In the genomic region with DNA sequence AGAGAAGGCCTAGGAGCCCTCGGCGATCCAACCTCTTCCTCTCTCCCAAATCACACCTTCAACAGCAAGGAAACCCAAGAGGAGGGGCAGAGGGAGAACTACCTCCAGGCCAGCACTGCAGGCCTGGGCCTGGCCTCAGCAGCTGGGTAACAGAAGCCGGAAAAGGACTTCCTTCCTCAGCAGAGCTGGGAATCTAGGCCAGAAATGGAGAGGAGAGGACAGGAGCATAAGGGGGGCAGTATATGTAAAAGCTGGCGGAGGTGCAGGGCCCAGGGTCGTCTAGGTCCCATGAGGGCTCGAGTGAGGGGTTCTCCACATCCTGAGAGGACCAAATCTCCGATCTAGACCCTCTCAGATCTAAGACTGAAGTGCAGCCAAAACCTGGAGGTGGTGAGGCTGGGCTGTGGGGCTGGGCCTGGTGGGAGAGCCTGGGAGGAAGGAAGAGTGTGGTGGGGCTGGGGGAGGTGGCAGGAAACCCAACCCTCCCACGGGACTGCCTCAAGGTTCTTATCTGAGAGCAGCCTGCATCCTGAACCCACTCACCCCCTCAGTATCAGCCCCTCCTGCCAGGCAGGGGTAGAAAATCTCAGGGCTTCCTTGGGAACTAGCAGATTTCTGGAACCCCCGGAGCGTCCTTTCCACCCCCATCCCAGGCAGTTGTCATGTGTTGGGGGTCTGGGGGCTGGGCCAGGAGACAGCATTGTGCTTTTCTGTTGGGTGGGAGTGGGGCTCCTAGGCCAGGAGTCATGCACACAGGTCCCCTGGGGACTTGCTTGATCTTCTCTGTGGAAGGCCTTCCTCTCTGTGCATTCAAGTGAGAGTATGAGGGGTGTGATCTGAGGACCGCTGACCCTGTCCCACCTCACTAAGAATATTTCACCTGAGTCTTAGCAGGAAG, we compare ENCODE assay signal across 9 cellular contexts. TPM values are rescaled to one million over a fixed set of nuclear protein-coding genes. Genes with fewer than 3 reads are reported as not detected.
DNase-seq lines count a peak whose midpoint lies in the region; ATAC-seq, FAIRE-seq and TF ChIP-seq lines count a peak whose summit lies in the region.
"Had no signal": no experiment of that assay in that cellular context is flagged by ENCODE, and none has a peak within 500 bp of the region (broad histone marks: within the 10 kb centered on the region; RNA-seq: fewer than 3 reads in every experiment).

No MANE protein-coding gene starts in this region.

- H3K4me1 ChIP-seq in upper lobe of right lung, result peaks cover 58% of the 10 kb centered on the region

- H3K9me3 ChIP-seq in upper lobe of right lung, result no peaks in the 10 kb centered on the region

- H3K9me3 Mint-ChIP-seq in activated CD4-positive, alpha-beta T cell treated with anti-CD3 and anti-CD28 coated beads, Interleukin-2, amount 10 ng/mL, durations not matched to agents 7 days and 5 days, result no peaks in the 10 kb centered on the region

- no peak overlapping the region for H3K4me3 ChIP-seq in upper lobe of right lung

- H3K27ac Mint-ChIP-seq in activated CD4-positive, alpha-beta T cell treated with anti-CD3 and anti-CD28 coated beads, Interleukin-2, amount 10 ng/mL, durations not matched to agents 7 days and 5 days, result peak overlapping the region; percentile 91

- peaks cover 33% of the 10 kb centered on the region for H3K36me3 Mint-ChIP-seq in activated CD4-positive, alpha-beta T cell treated with anti-CD3 and anti-CD28 coated beads, Interleukin-2, amount 10 ng/mL, durations not matched to agents 7 days and 5 days (ENCODE audit: low read depth)

- no peak for TF ChIP-seq POLR2A in H54 (IDR thresholded peaks at IDR 0.05; ENCODE audit: low read depth, low read length)

- no peaks in the 10 kb centered on the region for H3K27me3 Mint-ChIP-seq in activated CD4-positive, alpha-beta T cell treated with anti-CD3 and anti-CD28 coated beads, Interleukin-2, amount 10 ng/mL, durations not matched to agents 7 days and 5 days

- peaks cover 32% of the 10 kb centered on the region for H3K36me3 ChIP-seq in upper lobe of right lung

- peak; percentile 36 for DNase-seq in stimulated activated CD4-positive, alpha-beta T cell treated with anti-CD3 and anti-CD28 coated beads, Interleukin-2, amount 100 ng/mL, for 4 hours (ENCODE audit: low read depth)
- no peak for DNase-seq in stimulated activated CD4-positive, alpha-beta T cell treated with anti-CD3 and anti-CD28 coated beads, Interleukin-1b, Interleukin-23, amount 100 ng/mL, for 48 hours
- DNase-seq in activated CD4-positive, alpha-beta T cell treated with anti-CD3 and anti-CD28 coated beads, Interleukin-2, amount 10 ng/mL, durations not matched to agents 7 days and 5 days, result peak; percentile 28
- DNase-seq in left cardiac atrium (peak; percentile 69), upper lobe of right lung (no peak), H54 (ENCODE audit: insufficient read length, low spot score) (no peak)

- intact Hi-C loops in left cardiac atrium (cut with DNase I) (no loop called here), upper lobe of right lung (cut with DNase I) (no loop called here)

- peaks cover 62% of the 10 kb centered on the region for H3K4me1 Mint-ChIP-seq in activated CD4-positive, alpha-beta T cell treated with anti-CD3 and anti-CD28 coated beads, Interleukin-2, amount 10 ng/mL, durations not matched to agents 7 days and 5 days

- ATAC-seq in left cardiac atrium (peak; percentile 25 to 28), upper lobe of right lung (peak; percentile 70), HG02852 (IDR thresholded peaks at IDR 0.05; ENCODE audit: unreplicated experiment) (no peak), GM19023 (IDR thresholded peaks at IDR 0.05; ENCODE audit: unreplicated experiment) (no peak)

- peak overlapping the region; percentile 36 for H3K4me3 Mint-ChIP-seq in activated CD4-positive, alpha-beta T cell treated with anti-CD3 and anti-CD28 coated beads, Interleukin-2, amount 10 ng/mL, durations not matched to agents 7 days and 5 days

- CTCF ChIA-PET in activated CD4-positive, alpha-beta T cell treated with anti-CD3 and anti-CD28 coated beads, Interleukin-2, amount 10 ng/mL, durations not matched to agents 7 days and 5 days (lab: Charles Lee), result interaction anchor here (0.9 to 12.0 kb wide), 4 partner anchors 7 to 31 kb away, joined by 3 to 102 read pairs (median 6); no protein-coding TSS in a partner anchor

- FAIRE-seq in H54 (lab: Jason Lieb, UNC), result no peak

- no peaks in the 10 kb centered on the region for H3K27me3 ChIP-seq in upper lobe of right lung

- no peak for TF ChIP-seq CTCF in upper lobe of right lung (IDR thresholded peaks at IDR 0.05)

- POLR2A ChIA-PET in activated CD4-positive, alpha-beta T cell treated with anti-CD3 and anti-CD28 coated beads, Interleukin-2, amount 10 ng/mL, durations not matched to agents 7 days and 5 days (lab: Charles Lee), result no interaction called here

- H3K27ac ChIP-seq in upper lobe of right lung, result peak overlapping the region; percentile 63
- H3K27ac ChIP-seq: C4-2B had no signal

RNA-seq across cellular contexts. Expression of gene PIK3C2B, which starts 33.0 kb away (rescaled TPM):
- 10 to 100 TPM; 27.4 to 28.9 TPM for total RNA-seq in activated CD4-positive, alpha-beta T cell treated with anti-CD3 and anti-CD28 coated beads, Interleukin-2, amount 10 ng/mL, durations not matched to agents 7 days and 5 days
- total RNA-seq in left cardiac atrium, result 10 to 100 TPM; 21.2 to 21.7 TPM
- 47.3 TPM for total RNA-seq in upper lobe of right lung

RNA-seq across cellular contexts. Expression of gene PPP1R15B, which starts 50.0 kb away (rescaled TPM):
- 10 to 100 TPM; 62.5 to 70.6 TPM for total RNA-seq in activated CD4-positive, alpha-beta T cell treated with anti-CD3 and anti-CD28 coated beads, Interleukin-2, amount 10 ng/mL, durations not matched to agents 7 days and 5 days
- total RNA-seq in left cardiac atrium (10 to 100 TPM; 22.1 to 37.5 TPM), upper lobe of right lung (47.7 TPM)

RNA-seq across cellular contexts. Expression of gene MDM4, which starts 54.6 kb away (rescaled TPM):
- total RNA-seq in activated CD4-positive, alpha-beta T cell treated with anti-CD3 and anti-CD28 coated beads, Interleukin-2, amount 10 ng/mL, durations not matched to agents 7 days and 5 days, result 10 to 100 TPM; 95.0 to 98.1 TPM
- total RNA-seq in left cardiac atrium (10 to 100 TPM; 34.7 to 41.7 TPM), upper lobe of right lung (84.5 TPM)

Comparison
In these comparisons a context has a peak if more than half of its experiments do, and no peak if none do; other contexts are left out.
1. DNase-seq: peak in stimulated activated CD4-positive, alpha-beta T cell treated with anti-CD3 and anti-CD28 coated beads, Interleukin-2, amount 100 ng/mL, for 4 hours (single experiment), activated CD4-positive, alpha-beta T cell treated with anti-CD3 and anti-CD28 coated beads, Interleukin-2, amount 10 ng/mL, durations not matched to agents 7 days and 5 days (single experiment) and left cardiac atrium (single experiment); none in stimulated activated CD4-positive, alpha-beta T cell treated with anti-CD3 and anti-CD28 coated beads, Interleukin-1b, Interleukin-23, amount 100 ng/mL, for 48 hours (single experiment), upper lobe of right lung (single experiment) and H54 (single experiment).
2. ATAC-seq: peak in left cardiac atrium (2 of 2) and upper lobe of right lung (single experiment); none in HG02852 (single experiment) and GM19023 (single experiment).